ENCODE assay signal across 1 cellular context in genomic region chr6:109050447-109051102, GRCh38.
TF ChIP-seq lines count a peak whose summit lies in the region.

No MANE protein-coding gene starts in this region.

TF ChIP-seq in HepG2, 621 proteins besides CTCF, POLR2A, EP300 and RAD21 (continued from another document):
- no peak for TF ChIP-seq NFAT5 (CRISPR knock-in tag; IDR thresholded peaks at IDR 0.05)
- no peak for TF ChIP-seq ZNF616 (CRISPR knock-in tag; IDR thresholded peaks at IDR 0.05; ENCODE audit: low read depth)
- TF ChIP-seq ZNF343 (CRISPR knock-in tag; IDR thresholded peaks at IDR 0.05), result no peak
- no peak for TF ChIP-seq SOX6 (IDR thresholded peaks at IDR 0.05)
- TF ChIP-seq SOX6 (CRISPR knock-in tag; IDR thresholded peaks at IDR 0.05), result peak; percentile 82
- TF ChIP-seq THRA (CRISPR knock-in tag; IDR thresholded peaks at IDR 0.05; ENCODE audit: borderline replicate concordance), result 0 out of 2 replicates have a peak, but pooled peaks have one; percentile 14
- no peak for TF ChIP-seq ZBTB10 (CRISPR knock-in tag; IDR thresholded peaks at IDR 0.05; ENCODE audit: borderline replicate concordance)
- no peak for TF ChIP-seq ZBTB33 (CRISPR knock-in tag; IDR thresholded peaks at IDR 0.05)
- no peak for TF ChIP-seq IKZF4 (CRISPR knock-in tag; IDR thresholded peaks at IDR 0.05; ENCODE audit: borderline replicate concordance, low read depth, not compliant biosample characterization)
- no peak for TF ChIP-seq MTERF4 (CRISPR knock-in tag; IDR thresholded peaks at IDR 0.05)
- no peak for TF ChIP-seq FOXP1 (IDR thresholded peaks at IDR 0.05)
- peak; percentile 19; the same call in 1 of the 2 replicates for TF ChIP-seq FOXP1 (CRISPR knock-in tag; IDR thresholded peaks at IDR 0.05)
- no peak for TF ChIP-seq MZF1 (CRISPR knock-in tag; IDR thresholded peaks at IDR 0.05; ENCODE audit: borderline replicate concordance)
- TF ChIP-seq MAFK (conservative IDR thresholded peaks at IDR 0.05 in 1 of 2, IDR thresholded peaks at IDR 0.05 in 1 of 2; ENCODE audit: low read length in 2 of 2), result no peak
- no peak for TF ChIP-seq CBX2 (IDR thresholded peaks at IDR 0.05; ENCODE audit: low read depth, low read length)
- no peak for TF ChIP-seq CBX2 (CRISPR knock-in tag; IDR thresholded peaks at IDR 0.05; ENCODE audit: low read depth)
- TF ChIP-seq SOX5 (CRISPR knock-in tag; IDR thresholded peaks at IDR 0.05; ENCODE audit: borderline replicate concordance), result peak; percentile 65; the same call in 1 of the 2 replicates
- TF ChIP-seq ZNF3 (CRISPR knock-in tag; IDR thresholded peaks at IDR 0.05), result no peak; the same call in 1 of the 2 replicates
- no peak for TF ChIP-seq SRY (CRISPR knock-in tag; IDR thresholded peaks at IDR 0.05)
- TF ChIP-seq KDM6A (CRISPR knock-in tag; IDR thresholded peaks at IDR 0.05; ENCODE audit: low read depth), result no peak
- no peak for TF ChIP-seq CREBL2 (CRISPR knock-in tag; IDR thresholded peaks at IDR 0.05; ENCODE audit: borderline replicate concordance)
- TF ChIP-seq NFATC3 (CRISPR knock-in tag; IDR thresholded peaks at IDR 0.05), result no peak
- 0 out of 2 replicates have a peak, but pooled peaks have one; percentile 17 for TF ChIP-seq KAT8 (CRISPR knock-in tag; IDR thresholded peaks at IDR 0.05)
- TF ChIP-seq TOPORS (CRISPR knock-in tag; IDR thresholded peaks at IDR 0.05), result no peak
- TF ChIP-seq ZNF275 (CRISPR knock-in tag; IDR thresholded peaks at IDR 0.05; ENCODE audit: borderline replicate concordance), result no peak
- TF ChIP-seq DR1 (CRISPR knock-in tag; IDR thresholded peaks at IDR 0.05), result no peak
